28 cellular contexts compared by ENCODE assay signal in genomic region chr10:46064269-46064817, GRCh38. TPM values are rescaled to one million over a fixed set of nuclear protein-coding genes. Genes with fewer than 3 reads are reported as not detected.
"Had no signal": no experiment of that assay in that cellular context is flagged by ENCODE, and none has a peak within 500 bp of the region (broad histone marks: within the 10 kb centered on the region; RNA-seq: fewer than 3 reads in every experiment).

No MANE protein-coding gene starts in this region.

- H3K4me1 ChIP-seq: Peyer's patch, SJCRH30 had no signal

- H3K4me3 ChIP-seq: cardiac muscle cell, Peyer's patch, SJCRH30 had no signal

- H3K36me3 ChIP-seq: brain microvascular endothelial cell, cardiac muscle cell, Peyer's patch, SJCRH30 had no signal

- H3K4me2 ChIP-seq: SK-N-SH had no signal

- H3K9ac ChIP-seq: SK-N-SH had no signal

- H3K27ac ChIP-seq: brain microvascular endothelial cell, cardiac muscle cell, Peyer's patch, RWPE1, SJCRH30 had no signal

- DNase-seq: activated B cell treated with CpG ODN at 0.5 μM for 24 hours; activated CD4-positive, alpha-beta T cell treated with anti-CD3 and anti-CD28 coated beads for 1 hour; activated CD4-positive, alpha-beta T cell treated with anti-CD3 and anti-CD28 coated beads, Interleukin-2, amount 10 ng/mL, durations not matched to agents 24 days and 14 days; activated CD4-positive, alpha-beta T cell treated with anti-CD3 and anti-CD28 coated beads, Interleukin-2, amount 50 U/mL, for 48 hours; activated gamma-delta T cell treated with Interleukin-2 at 50 U/mL for 16 hours; activated naive CD4-positive, alpha-beta T cell treated with anti-CD3 and anti-CD28 coated beads, Interleukin-2, amount 10 ng/mL, durations not matched to agents 7 days and 5 days; activated naive CD8-positive, alpha-beta T cell treated with anti-CD3 and anti-CD28 coated beads for 36 hours; activated T-cell treated with anti-CD3 and anti-CD28 coated beads for 4 hours; activated T-cell treated with anti-CD3 and anti-CD28 coated beads, Interleukin-2, amount 50 U/mL, for 48 hours; brain microvascular endothelial cell; MM.1S; NCI-H1105; NCI-H1436; NCI-H1694 treated with DMSO at 0.1 percent for 48 hours; NCI-H2081; NCI-H510A treated with DMSO at 0.1 percent for 48 hours; NCI-H69; NK-92 treated with Interleukin-12 subunit alpha and Interleukin-12 subunit beta, amount 100 ng/mL, for 24 hours; OCI-M1; Peyer's patch; Right ventricle myocardium superior; SJCRH30; SK-N-SH; T-helper 1 cell had no signal

- H3K9me3 ChIP-seq: Peyer's patch, SJCRH30, SK-N-SH had no signal

- H3K9me2 ChIP-seq: SK-N-SH had no signal

- H3K27me3 ChIP-seq: brain microvascular endothelial cell, cardiac muscle cell, Peyer's patch, SJCRH30 had no signal

RNA-seq across cellular contexts. Expression of gene MSMB, which starts 18.3 kb away (rescaled TPM):
- total RNA-seq: activated B cell treated with CpG ODN at 0.5 μM for 24 hours; activated CD4-positive, alpha-beta T cell treated with anti-CD3 and anti-CD28 coated beads, Interleukin-2, amount 10 ng/mL, durations not matched to agents 24 days and 14 days; activated naive CD8-positive, alpha-beta T cell treated with anti-CD3 and anti-CD28 coated beads for 36 hours; activated T-helper 2 cell treated with anti-CD3 and anti-CD28 coated beads, Interferon-gamma antibody, Interleukin-2, Interleukin-4, amounts not matched to agents 10 μg/mL and 5 μg/mL and 100 μg/mL, durations not matched to agents 14 hours and 24 hours and 36 hours; cardiac muscle cell; Peyer's patch; Right ventricle myocardium superior; SJCRH30; T-helper 2 cell treated with Interferon-gamma antibody and Interleukin-4, amounts not matched to agents 100 ng/mL and 5 ng/mL, for 36 hours had no signal
